7 cellular contexts compared by ENCODE assay signal in the genomic region with DNA sequence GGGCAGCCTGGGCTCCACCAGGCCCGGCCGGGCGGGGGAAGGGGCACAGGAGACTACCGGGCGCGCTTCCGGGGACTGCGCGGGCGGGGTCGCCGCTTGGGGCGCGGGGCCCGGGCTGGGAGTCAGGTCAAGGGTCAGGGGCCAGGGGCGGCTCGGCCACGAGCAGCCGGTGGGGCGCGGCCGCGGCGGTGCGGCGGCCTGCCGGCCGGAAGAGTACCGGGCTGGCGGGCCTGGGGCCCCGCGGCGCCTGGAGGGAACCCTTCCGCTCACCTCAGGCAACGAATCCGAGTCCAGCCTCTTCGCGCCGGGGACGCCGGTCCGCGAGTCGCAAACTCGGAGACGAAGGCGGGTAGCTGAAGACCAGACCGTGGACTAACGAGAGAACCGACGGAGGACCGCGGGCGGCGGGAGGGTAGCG. TPM values are rescaled to one million over a fixed set of nuclear protein-coding genes. Genes with fewer than 3 reads are reported as not detected.
DNase-seq lines count a peak whose midpoint lies in the region; ATAC-seq, FAIRE-seq and TF ChIP-seq lines count a peak whose summit lies in the region.

No MANE protein-coding gene starts in this region.

- 1% methylated on average over 31 of the region's 56 CpGs for WGBS in GM12878 (ENCODE audit: insufficient coverage, insufficient replicate concordance, low lambda C conversion rate, missing lambda C conversion rate)

- no peak for TF ChIP-seq POLR2A in GM12878 (IDR thresholded peaks at IDR 0.05; ENCODE audit: low read depth, low read length)

- RAD21 ChIA-PET in GM12878 (lab: Charles Lee; ENCODE audit: unreplicated experiment) = interaction anchor here (0.5 to 2.1 kb wide), 13 partner anchors 17 to 318 kb away, joined by 3 to 12 read pairs (median 4); a partner anchor contains a TSS

- peak overlapping the region; percentile 79 for H2AFZ ChIP-seq in GM12878 (ENCODE audit: control insufficient read depth, low read depth, low read length)

- H3K4me3 ChIP-seq in SK-N-MC (peak overlapping the region; percentile 83), GM12878 (peak overlapping the region; percentile 93)

- CTCF ChIA-PET in GM12878 (lab: Yijun Ruan, JAX) = interaction anchor here (2.3 to 2.9 kb wide), 2 partner anchors 37 to 72 kb away, joined by 13 to 18 read pairs; a partner anchor contains a TSS

- no peak for TF ChIP-seq EP300 in GM12878 (IDR thresholded peaks at IDR 0.05; ENCODE audit: borderline replicate concordance in 1 of 2, control insufficient read depth in 1 of 2, low read depth in 2 of 2, low read length in 2 of 2)

- H3K27ac ChIP-seq in SK-N-MC (peak overlapping the region; percentile 83), GM12878 (ENCODE audit: control insufficient read depth, insufficient read depth) (peak overlapping the region; percentile 96)

- in situ Hi-C loops in GM12878 (cut with MboI) = no loop called here

- TF ChIP-seq CTCF in GM12878 (IDR thresholded peaks at IDR 0.05 in 2 of 3, conservative IDR thresholded peaks at IDR 0.05 in 1 of 3; ENCODE audit: control insufficient read depth in 2 of 3, extremely low read depth in 1 of 3, insufficient read depth in 1 of 3, low read depth in 3 of 3, low read length in 3 of 3) = no peak

- H3K36me3 ChIP-seq in SK-N-MC (ENCODE audit: insufficient read depth, low read length) (no peaks in the 10 kb centered on the region; the same call in 1 of the 2 replicates), GM12878 (ENCODE audit: control insufficient read depth in 2 of 2, insufficient read depth in 2 of 2, low read length in 1 of 2) (0 out of 4 replicates have a peak, but pooled peaks cover 0 to 6% of the 10 kb centered on the region in 2 experiments)

- H3K4me1 ChIP-seq in GM12878 (ENCODE audit: control insufficient read depth, insufficient read depth, low read length) = peaks cover 26% of the 10 kb centered on the region

- peaks cover 11% of the 10 kb centered on the region for H4K20me1 ChIP-seq in GM12878 (ENCODE audit: control insufficient read depth, insufficient read depth)

- SMC1A ChIA-PET in GM12878 (lab: Charles Lee; ENCODE audit: uncharacterized antibody, unreplicated experiment) = interaction anchor here (1.0 to 3.5 kb wide), 6 partner anchors 8 to 72 kb away, joined by 3 to 17 read pairs (median 6); a partner anchor contains a TSS

- H3K79me2 ChIP-seq in GM12878 (ENCODE audit: control insufficient read depth, insufficient read depth, low read length) = peaks cover 76% of the 10 kb centered on the region

- H3K9ac ChIP-seq in SK-N-MC (ENCODE audit: insufficient read length) = peak overlapping the region; percentile 96
- peak overlapping the region; percentile 93 for H3K9ac ChIP-seq in GM12878 (ENCODE audit: control insufficient read depth, insufficient read depth, low read length)

- ATAC-seq in GM18909 (IDR thresholded peaks at IDR 0.05; ENCODE audit: poor library complexity, unreplicated experiment) (peak; percentile 36), HG02885 (IDR thresholded peaks at IDR 0.05; ENCODE audit: poor library complexity, unreplicated experiment) (peak; percentile 39), GM12878 (peak; percentile 28)

- H3K27me3 ChIP-seq in GM12878 (replicated peaks in 1 of 2; ENCODE audit: control insufficient read depth in 2 of 2, insufficient read depth in 2 of 2, low read length in 1 of 2) = no peaks in the 10 kb centered on the region

- intact Hi-C loops in GM12878 (cut with micrococcal nuclease; ENCODE audit: unreplicated experiment) = loop anchor here (10.0 kb wide), 1 partner anchor 317 kb away; a partner anchor contains a TSS

- no peak for FAIRE-seq in GM12878 (lab: Jason Lieb, UNC)
- no peak for FAIRE-seq in GM19239 (lab: Jason Lieb, UNC)

- no TSS peak for BruUV-seq in GM12878 (replicated peaks; lab: Mats Ljungman, UMichigan)

- POLR2A ChIA-PET in GM12878 (lab: Charles Lee) = interaction anchor here (0.6 to 6.6 kb wide), 14 partner anchors 16 to 355 kb away, joined by 3 to 40 read pairs (median 4); a partner anchor contains a TSS

- no peak overlapping the region; the same call in 1 of the 2 replicates for H3K4me2 ChIP-seq in GM12878 (ENCODE audit: control insufficient read depth, insufficient read depth)

- DNase-seq in SK-N-MC (ENCODE audit: low read depth, low spot score) (no peak), GM12878 (ENCODE audit: low read depth, low spot score) (no peak), islet precursor cell (peak; percentile 71), GM19239 (ENCODE audit: insufficient read length, low spot score) (no peak)
- DNase-seq in stimulated activated CD4-positive, alpha-beta T cell treated with anti-CD3 and anti-CD28 coated beads, Interleukin-15, amount 100 ng/mL, for 48 hours (ENCODE audit: low read depth in 2 of 2) = peak; percentile 33 to 45

- H3K9me3 ChIP-seq in SK-N-MC (ENCODE audit: low read depth, low read length) = no peaks in the 10 kb centered on the region
- no peaks in the 10 kb centered on the region; the same call in 2 of the 3 replicates for H3K9me3 ChIP-seq in GM12878 (replicated peaks; ENCODE audit: control insufficient read depth, insufficient read depth, low read length)

- TF ChIP-seq RAD21 in GM12878 (IDR thresholded peaks at IDR 0.05; ENCODE audit: insufficient read depth, low read depth, low read length) = no peak

RNA-seq across cellular contexts. Expression of a gene that starts 0.2 kb away (rescaled TPM):
- 56.0 and 62.2 TPM in 2 replicates for total RNA-seq in GM12878 (2013; cell fraction: nucleolus; rRNA removed)
- total RNA-seq in GM12878 (2014; rRNA removed) (246 and 269 TPM in 2 replicates), GM12878 (2014; rRNA removed; fragmentation: Illumina TruSeq; extraction: Trizol) (414 and 415 TPM in 2 replicates), GM12878 (2021) (463 and 474 TPM in 2 replicates)
- 370 TPM for polyA plus RNA-seq in GM12878 (2011; ENCODE audit: low read depth)
- polyA plus RNA-seq in GM12878 (2011; rRNA removed) (265 and 285 TPM in 2 replicates), GM12878 (2014; fragmentation: Illumina TruSeq; extraction: Trizol) (568 and 674 TPM in 2 replicates), GM12878 (2014; fragmentation: Nextera tagmentation; extraction: Ambion mirVana) (1,000 to 10,000 TPM in 1 of 2 experiments, 100 to 1,000 TPM in 1; 696 to 1,049 TPM), GM12878 (2014; rRNA removed) (332 and 351 TPM in 2 replicates), GM12878 (2016; fragmentation: Nextera tagmentation; extraction: Ambion mirVana) (100 to 1,000 TPM; 683 to 684 TPM)
- 340 and 373 TPM in 2 replicates for polyA plus RNA-seq in GM12878 (2011; cell fraction: cytosol; rRNA removed)
- 212 and 231 TPM in 2 replicates for polyA plus RNA-seq in GM12878 (2011; cell fraction: nucleus; rRNA removed)
- 407 and 450 TPM in 2 replicates for polyA plus RNA-seq in GM12878 (2012)
- 265 and 343 TPM in 2 replicates for polyA minus RNA-seq in GM12878 (2011; rRNA and poly(A)+ RNA removed)
- 183 and 242 TPM in 2 replicates for polyA minus RNA-seq in GM12878 (2011; cell fraction: cytosol; rRNA and poly(A)+ RNA removed)
- polyA minus RNA-seq in GM12878 (2011; cell fraction: nucleus; rRNA and poly(A)+ RNA removed) = 51.5 and 60.5 TPM in 2 replicates

RNA-seq across cellular contexts. Expression of a gene that starts 0.7 kb away (rescaled TPM):
- total RNA-seq in GM12878 (2013; cell fraction: nucleolus; rRNA removed) = 34.8 and 38.6 TPM in 2 replicates
- total RNA-seq in GM12878 (2014; rRNA removed) (17.3 and 17.7 TPM in 2 replicates), GM12878 (2014; rRNA removed; fragmentation: Illumina TruSeq; extraction: Trizol) (12.7 and 13.7 TPM in 2 replicates), GM12878 (2021) (17.7 and 18.3 TPM in 2 replicates)
- 12.8 TPM for polyA plus RNA-seq in GM12878 (2011; ENCODE audit: low read depth)
- polyA plus RNA-seq in GM12878 (2011; rRNA removed) (11.6 and 18.2 TPM in 2 replicates), GM12878 (2014; fragmentation: Illumina TruSeq; extraction: Trizol) (27.6 and 30.5 TPM in 2 replicates), GM12878 (2014; fragmentation: Nextera tagmentation; extraction: Ambion mirVana) (1 to 10 TPM; 6.5 to 7.1 TPM), GM12878 (2014; rRNA removed) (22.4 and 25.5 TPM in 2 replicates), GM12878 (2016; fragmentation: Nextera tagmentation; extraction: Ambion mirVana) (10 to 100 TPM; 27.6 to 27.9 TPM)
- 25.0 and 27.8 TPM in 2 replicates for polyA plus RNA-seq in GM12878 (2011; cell fraction: cytosol; rRNA removed)
- 9.3 and 9.7 TPM in 2 replicates for polyA plus RNA-seq in GM12878 (2011; cell fraction: nucleus; rRNA removed)
- 13.8 and 18.9 TPM in 2 replicates for polyA plus RNA-seq in GM12878 (2012)
- polyA minus RNA-seq in GM12878 (2011; rRNA and poly(A)+ RNA removed) = 19.4 and 27.8 TPM in 2 replicates
- polyA minus RNA-seq in GM12878 (2011; cell fraction: cytosol; rRNA and poly(A)+ RNA removed) = 6.1 and 8.2 TPM in 2 replicates
- 12.0 and 24.1 TPM in 2 replicates for polyA minus RNA-seq in GM12878 (2011; cell fraction: nucleus; rRNA and poly(A)+ RNA removed)

RNA-seq across cellular contexts. Expression of a gene that starts 10.7 kb away (rescaled TPM):
- 4.6 and 5.3 TPM in 2 replicates for total RNA-seq in GM12878 (2013; cell fraction: nucleolus; rRNA removed)
- total RNA-seq in GM12878 (2014; rRNA removed) = 0.45 and 0.54 TPM in 2 replicates
- total RNA-seq in GM12878 (2014; rRNA removed; fragmentation: Illumina TruSeq; extraction: Trizol) = 0.41 and 0.76 TPM in 2 replicates
- total RNA-seq in GM12878 (2021) = 2.4 and 3.8 TPM in 2 replicates
- polyA plus RNA-seq in GM12878 (2011; ENCODE audit: low read depth) = 8.1 TPM
- 4.5 and 7.2 TPM in 2 replicates for polyA plus RNA-seq in GM12878 (2011; rRNA removed)
- 3.0 and 4.0 TPM in 2 replicates for polyA plus RNA-seq in GM12878 (2011; cell fraction: cytosol; rRNA removed)
- 75.3 and 115 TPM in 2 replicates for polyA plus RNA-seq in GM12878 (2011; cell fraction: nucleus; rRNA removed)
- polyA plus RNA-seq in GM12878 (2012) = 8.2 and 8.3 TPM in 2 replicates
- polyA plus RNA-seq in GM12878 (2014; fragmentation: Illumina TruSeq; extraction: Trizol) = 3.3 and 4.6 TPM in 2 replicates
- 1 to 10 TPM; 1.0 to 4.6 TPM for polyA plus RNA-seq in GM12878 (2014; fragmentation: Nextera tagmentation; extraction: Ambion mirVana)
- 2.4 and 3.6 TPM in 2 replicates for polyA plus RNA-seq in GM12878 (2014; rRNA removed)
- polyA plus RNA-seq in GM12878 (2016; fragmentation: Nextera tagmentation; extraction: Ambion mirVana) = 1 to 10 TPM; 1.6 to 2.8 TPM
- polyA minus RNA-seq in GM12878 (2011; rRNA and poly(A)+ RNA removed) = 2.2 and 2.6 TPM in 2 replicates
- not detected in 2 replicates for polyA minus RNA-seq in GM12878 (2011; cell fraction: cytosol; rRNA and poly(A)+ RNA removed)
- 4.2 and 5.4 TPM in 2 replicates for polyA minus RNA-seq in GM12878 (2011; cell fraction: nucleus; rRNA and poly(A)+ RNA removed)

RNA-seq across cellular contexts. Expression of a gene that starts 17.6 kb away (rescaled TPM):
- 21.9 and 32.0 TPM in 2 replicates for total RNA-seq in GM12878 (2013; cell fraction: nucleolus; rRNA removed)
- total RNA-seq in GM12878 (2014; rRNA removed) = 9.1 and 9.8 TPM in 2 replicates
- total RNA-seq in GM12878 (2014; rRNA removed; fragmentation: Illumina TruSeq; extraction: Trizol) = 5.9 TPM in 2 replicates
- total RNA-seq in GM12878 (2021) = 17.8 and 19.0 TPM in 2 replicates
- polyA plus RNA-seq in GM12878 (2011; ENCODE audit: low read depth) = 13.1 TPM
- 8.5 and 19.0 TPM in 2 replicates for polyA plus RNA-seq in GM12878 (2011; rRNA removed)
- 20.9 and 21.1 TPM in 2 replicates for polyA plus RNA-seq in GM12878 (2011; cell fraction: cytosol; rRNA removed)
- polyA plus RNA-seq in GM12878 (2011; cell fraction: nucleus; rRNA removed) = 207 and 264 TPM in 2 replicates
- polyA plus RNA-seq in GM12878 (2012) = 14.8 and 17.4 TPM in 2 replicates
- 10.6 and 14.2 TPM in 2 replicates for polyA plus RNA-seq in GM12878 (2014; fragmentation: Illumina TruSeq; extraction: Trizol)
- polyA plus RNA-seq in GM12878 (2014; fragmentation: Nextera tagmentation; extraction: Ambion mirVana) = 10 to 100 TPM; 12.5 to 16.2 TPM
- 17.3 and 20.0 TPM in 2 replicates for polyA plus RNA-seq in GM12878 (2014; rRNA removed)
- 10 to 100 TPM; 14.1 to 17.9 TPM for polyA plus RNA-seq in GM12878 (2016; fragmentation: Nextera tagmentation; extraction: Ambion mirVana)
- polyA minus RNA-seq in GM12878 (2011; rRNA and poly(A)+ RNA removed) = 23.4 and 33.1 TPM in 2 replicates
- polyA minus RNA-seq in GM12878 (2011; cell fraction: cytosol; rRNA and poly(A)+ RNA removed) = 6.0 and 8.8 TPM in 2 replicates
- polyA minus RNA-seq in GM12878 (2011; cell fraction: nucleus; rRNA and poly(A)+ RNA removed) = 8.2 and 9.1 TPM in 2 replicates

RNA-seq across cellular contexts. Expression of a gene that starts 53.4 kb away (rescaled TPM):
- 28.0 and 29.5 TPM in 2 replicates for total RNA-seq in GM12878 (2013; cell fraction: nucleolus; rRNA removed)
- total RNA-seq in GM12878 (2014; rRNA removed) (639 and 705 TPM in 2 replicates), GM12878 (2014; rRNA removed; fragmentation: Illumina TruSeq; extraction: Trizol) (210 and 245 TPM in 2 replicates), GM12878 (2021) (555 and 560 TPM in 2 replicates)
- 149 TPM for polyA plus RNA-seq in GM12878 (2011; ENCODE audit: low read depth)
- polyA plus RNA-seq in GM12878 (2011; rRNA removed) (70.8 and 155 TPM in 2 replicates), GM12878 (2014; fragmentation: Illumina TruSeq; extraction: Trizol) (12.8 and 143 TPM in 2 replicates), GM12878 (2014; fragmentation: Nextera tagmentation; extraction: Ambion mirVana) (100 to 1,000 TPM in 1 of 2 experiments, 10 to 100 TPM in 1; 32.0 to 174 TPM), GM12878 (2014; rRNA removed) (947 and 967 TPM in 2 replicates), GM12878 (2016; fragmentation: Nextera tagmentation; extraction: Ambion mirVana) (1,000 to 10,000 TPM; 1,103 to 1,121 TPM)
- polyA plus RNA-seq in GM12878 (2011; cell fraction: cytosol; rRNA removed) = 287 and 437 TPM in 2 replicates
- 173 and 177 TPM in 2 replicates for polyA plus RNA-seq in GM12878 (2011; cell fraction: nucleus; rRNA removed)
- polyA plus RNA-seq in GM12878 (2012) = 320 and 364 TPM in 2 replicates
- 42.4 and 98.3 TPM in 2 replicates for polyA minus RNA-seq in GM12878 (2011; rRNA and poly(A)+ RNA removed)
- 48.2 and 50.4 TPM in 2 replicates for polyA minus RNA-seq in GM12878 (2011; cell fraction: cytosol; rRNA and poly(A)+ RNA removed)
- polyA minus RNA-seq in GM12878 (2011; cell fraction: nucleus; rRNA and poly(A)+ RNA removed) = 27.4 and 51.1 TPM in 2 replicates

Comparison
In these comparisons a context has a peak if more than half of its experiments do, and no peak if none do; other contexts are left out.
1. DNase-seq: peak in islet precursor cell (single experiment) and stimulated activated CD4-positive, alpha-beta T cell treated with anti-CD3 and anti-CD28 coated beads, Interleukin-15, amount 100 ng/mL, for 48 hours (2 of 2); none in SK-N-MC (single experiment), GM12878 (single experiment) and GM19239 (single experiment).
2. Peak in every context shown above with its lines, with median percentiles within 50 percentile points of each other: ATAC-seq.